ENCODE assay signal across 1 cellular context in the genomic region with DNA sequence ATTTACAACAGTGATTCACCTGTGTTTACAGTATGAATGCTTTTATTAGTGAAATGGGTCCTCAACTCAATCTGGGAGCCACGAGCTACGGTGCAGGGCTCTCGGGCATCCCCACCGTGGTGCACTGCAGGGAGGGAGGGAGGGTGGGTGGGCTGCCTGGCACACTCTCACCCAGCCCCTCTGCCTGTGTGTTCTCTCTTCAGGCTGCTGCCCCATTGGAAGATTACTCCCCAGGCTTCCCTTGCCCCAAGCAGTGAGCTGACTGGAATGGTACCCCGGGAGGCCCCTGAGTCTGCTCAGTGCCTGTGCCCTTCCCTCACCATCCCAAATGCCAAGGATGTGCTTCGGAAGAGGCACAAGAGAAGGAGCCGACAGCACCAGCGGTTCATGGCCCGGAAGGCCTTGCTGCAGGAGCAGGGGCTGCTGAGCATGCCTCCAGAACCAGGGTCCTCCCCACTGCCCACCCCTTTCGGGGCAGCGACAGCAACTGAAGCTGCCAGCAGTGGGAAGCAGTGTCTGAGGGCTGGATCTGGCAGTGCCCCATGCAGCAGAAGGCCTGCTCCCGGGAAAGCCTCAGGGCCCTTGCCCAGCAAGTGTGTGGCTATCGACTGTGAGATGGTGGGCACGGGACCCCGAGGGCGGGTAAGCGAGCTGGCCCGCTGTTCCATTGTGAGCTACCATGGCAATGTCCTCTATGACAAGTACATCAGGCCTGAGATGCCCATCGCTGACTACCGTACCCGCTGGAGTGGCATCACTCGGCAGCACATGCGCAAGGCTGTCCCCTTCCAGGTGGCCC.
TF ChIP-seq lines count a peak whose summit lies in the region.

No MANE protein-coding gene starts in this region.

TF ChIP-seq in K562, 482 proteins besides CTCF, POLR2A, EP300 and RAD21:
- TF ChIP-seq ELF1 (tag; IDR thresholded peaks at IDR 0.05) = no peak
- TF ChIP-seq RBFOX2 (IDR thresholded peaks at IDR 0.05; ENCODE audit: low read depth, low read length) = peak; percentile 63
- TF ChIP-seq POLR2G (IDR thresholded peaks at IDR 0.05; ENCODE audit: low read depth, low read length) = peak; percentile 46; the same call in 1 of the 2 replicates
